ENCODE assay signal across 8 cellular contexts in the genomic region with DNA sequence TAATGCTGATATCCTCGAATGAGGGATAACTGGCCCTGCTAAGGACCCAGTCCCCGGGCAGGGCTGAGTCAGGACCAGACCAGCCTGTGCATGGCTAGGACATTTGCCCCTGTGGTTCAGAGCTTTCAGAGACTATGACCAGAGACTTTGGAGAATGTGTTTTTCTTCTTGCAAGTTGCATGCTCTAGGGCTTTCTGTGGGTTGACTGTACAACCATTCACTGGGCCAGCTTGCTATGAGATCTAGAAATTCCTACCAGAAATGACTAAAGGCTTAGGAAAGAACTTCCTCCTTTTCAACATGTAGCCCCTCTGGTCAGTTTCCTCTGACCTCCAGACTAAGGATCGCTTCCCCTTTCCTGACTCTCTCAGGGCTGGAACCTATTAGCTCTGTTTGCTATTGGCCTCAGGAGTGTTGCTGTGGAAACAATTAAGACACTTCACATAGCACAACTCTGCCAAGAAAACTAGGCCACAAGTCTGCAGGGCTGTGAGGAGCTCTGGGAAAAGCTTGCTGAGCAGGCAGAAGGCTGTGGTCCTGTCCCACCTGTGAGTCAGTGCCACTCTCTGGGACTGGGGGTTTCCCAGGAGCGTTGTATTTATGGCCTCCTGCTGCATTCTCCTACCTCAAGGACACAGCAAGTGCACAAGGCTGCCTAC. TPM values are rescaled to one million over a fixed set of nuclear protein-coding genes. Genes with fewer than 3 reads are reported as not detected.
DNase-seq lines count a peak whose midpoint lies in the region; ATAC-seq and TF ChIP-seq lines count a peak whose summit lies in the region.

No MANE protein-coding gene starts in this region.

- peak overlapping the region; percentile 22 for H3K4me3 Mint-ChIP-seq in dendritic cell treated with granulocyte-macrophage colony-stimulating factor and Interleukin-4, amounts not matched to agents 40 ng/mL and 50 ng/mL, for 4 days

- H3K9me3 ChIP-seq in uterus = no peaks in the 10 kb centered on the region

- no peak overlapping the region for H3K4me3 ChIP-seq in uterus

- H3K36me3 ChIP-seq in uterus = no peaks in the 10 kb centered on the region

- intact Hi-C loops in Right ventricle myocardium inferior (cut with DNase I) (no loop called here), cardiac septum (cut with DNase I) (no loop called here), uterus (cut with DNase I; ENCODE audit: low total_unique reads) (no loop called here)
- intact Hi-C loops in dendritic cell treated with granulocyte-macrophage colony-stimulating factor and Interleukin-4, amounts not matched to agents 40 ng/mL and 50 ng/mL, for 4 days (cut with micrococcal nuclease) = loop anchor here (1.0 kb wide), 1 partner anchor 11 kb away; a partner anchor contains a TSS

- H3K27me3 Mint-ChIP-seq in dendritic cell treated with granulocyte-macrophage colony-stimulating factor and Interleukin-4, amounts not matched to agents 40 ng/mL and 50 ng/mL, for 4 days = no peaks in the 10 kb centered on the region

- TF ChIP-seq POLR2A in uterus (IDR thresholded peaks at IDR 0.05) = no peak

- peak; percentile 67 for ATAC-seq in Right ventricle myocardium inferior
- no peak for ATAC-seq in HG02642 (IDR thresholded peaks at IDR 0.05; ENCODE audit: poor library complexity, unreplicated experiment)
- no peak for ATAC-seq in HG03442 (IDR thresholded peaks at IDR 0.05; ENCODE audit: unreplicated experiment)

- no peak for DNase-seq in Right ventricle myocardium inferior (ENCODE audit: missing footprints)
- no peak for DNase-seq in cardiac septum (ENCODE audit: low spot score)
- peak; percentile 88 for DNase-seq in medulla oblongata (ENCODE audit: extremely low spot score)
- DNase-seq in uterus = peak; percentile 64 to 65
- DNase-seq in COLO668 (lab: John Stamatoyannopoulos, UW; ENCODE audit: unreplicated experiment) = no peak

- no peaks in the 10 kb centered on the region for H3K9me3 Mint-ChIP-seq in dendritic cell treated with granulocyte-macrophage colony-stimulating factor and Interleukin-4, amounts not matched to agents 40 ng/mL and 50 ng/mL, for 4 days

- TF ChIP-seq CTCF in uterus (IDR thresholded peaks at IDR 0.05) = no peak

- H3K27ac ChIP-seq in uterus = peak overlapping the region; percentile 83 to 88

- H3K27me3 ChIP-seq in uterus = no peaks in the 10 kb centered on the region

- H3K27ac Mint-ChIP-seq in dendritic cell treated with granulocyte-macrophage colony-stimulating factor and Interleukin-4, amounts not matched to agents 40 ng/mL and 50 ng/mL, for 4 days = peak overlapping the region; percentile 91

- H3K36me3 Mint-ChIP-seq in dendritic cell treated with granulocyte-macrophage colony-stimulating factor and Interleukin-4, amounts not matched to agents 40 ng/mL and 50 ng/mL, for 4 days (ENCODE audit: low read depth) = peaks cover 72% of the 10 kb centered on the region

- H3K4me1 Mint-ChIP-seq in dendritic cell treated with granulocyte-macrophage colony-stimulating factor and Interleukin-4, amounts not matched to agents 40 ng/mL and 50 ng/mL, for 4 days (ENCODE audit: low read depth) = peaks cover 39% of the 10 kb centered on the region

- peaks cover 38 to 43% of the 10 kb centered on the region in 2 donors for H3K4me1 ChIP-seq in uterus

RNA-seq across cellular contexts. Expression of a gene that starts 10.7 kb away (rescaled TPM):
- total RNA-seq in Right ventricle myocardium inferior = 69.8 TPM
- 49.6 TPM for total RNA-seq in cardiac septum
- total RNA-seq in uterus = 10 to 100 TPM; 22.1 to 91.8 (median 61.0) TPM

RNA-seq across cellular contexts. Expression of a gene that starts 27.5 kb away (rescaled TPM):
- total RNA-seq in Right ventricle myocardium inferior = 5.9 TPM
- total RNA-seq in cardiac septum = 7.5 TPM
- total RNA-seq in uterus = 10 to 100 TPM in 3 of 4 donors, 1 to 10 TPM in 1; 2.1 to 29.9 (median 20.0) TPM

RNA-seq across cellular contexts. Expression of a gene that starts 49.1 kb away (rescaled TPM):
- total RNA-seq in Right ventricle myocardium inferior (not detected), cardiac septum (0.54 TPM), uterus (1 to 10 TPM in 1 of 4 donors, not detected in 3; 1.6 TPM)

RNA-seq across cellular contexts. Expression of a gene that starts 53.0 kb away (rescaled TPM):
- total RNA-seq in Right ventricle myocardium inferior = 6.0 TPM
- 7.5 TPM for total RNA-seq in cardiac septum
- total RNA-seq in uterus = 10 to 100 TPM in 1 of 4 donors, 1 to 10 TPM in 2, under 1 TPM in 1; under 0.01 to 12.7 (median 5.2) TPM

RNA-seq across cellular contexts. Expression of a gene that starts 59.7 kb away (rescaled TPM):
- total RNA-seq in Right ventricle myocardium inferior (10.4 TPM), cardiac septum (13.0 TPM), uterus (10 to 100 TPM; 15.3 to 32.1 (median 27.6) TPM)

Comparison
In these comparisons a context has a peak if more than half of its experiments do, and no peak if none do; other contexts are left out.
1. DNase-seq: peak in medulla oblongata (single experiment) and uterus (2 of 2); none in Right ventricle myocardium inferior (single experiment), cardiac septum (single experiment) and COLO668 (single experiment).